In genomic region chr18:37270046-37270665, GRCh38 we compare ENCODE assay signal across 8 cellular contexts.
A peak's percentile ranks its signal among the peaks of the same experiment; 100 is the strongest.
DNase-seq lines count a peak whose midpoint lies in the region; ATAC-seq and TF ChIP-seq lines count a peak whose summit lies in the region.

No MANE protein-coding gene starts in this region.

- DNase-seq in COLO829 (ENCODE audit: low spot score) (peak; percentile 25), Kasumi-1 (lab: John Stamatoyannopoulos, UW) (peak; percentile 54 to 64), amniotic stem cell (lab: John Stamatoyannopoulos, UW) (peak; percentile 8), right lobe of liver (no peak), inferior parietal cortex (ENCODE audit: extremely low spot score) (no peak)

- no peaks in the 10 kb centered on the region for H3K36me3 ChIP-seq in right lobe of liver

- no peaks in the 10 kb centered on the region for H3K9me3 ChIP-seq in right lobe of liver

- ATAC-seq in right lobe of liver (peak; percentile 39 to 82 (median 57)), GM18870 (IDR thresholded peaks at IDR 0.05; ENCODE audit: unreplicated experiment) (no peak), GM21717 (IDR thresholded peaks at IDR 0.05; ENCODE audit: unreplicated experiment) (no peak), HG03432 (IDR thresholded peaks at IDR 0.05; ENCODE audit: unreplicated experiment) (no peak)

- H3K4me3 ChIP-seq in right lobe of liver = no peak overlapping the region

- no peaks in the 10 kb centered on the region for H3K27me3 ChIP-seq in right lobe of liver

- TF ChIP-seq POLR2A in right lobe of liver (IDR thresholded peaks at IDR 0.05) = no peak

- no peak for TF ChIP-seq CTCF in right lobe of liver (IDR thresholded peaks at IDR 0.05)

- H3K27ac ChIP-seq in right lobe of liver = no peak overlapping the region

- WGBS in right lobe of liver (ENCODE audit: insufficient coverage, low coverage, low lambda C conversion rate, missing lambda C conversion rate) = 39% methylated on average over 6 of the region's 8 CpGs

- intact Hi-C loops in right lobe of liver (cut with DNase I) = no loop called here

- H3K4me1 ChIP-seq in right lobe of liver = no peaks in the 10 kb centered on the region

Comparison
In these comparisons a context has a peak if more than half of its experiments do, and no peak if none do; other contexts are left out.
1. DNase-seq: peak in COLO829 (single experiment), Kasumi-1 (2 of 2) and amniotic stem cell (single experiment); none in right lobe of liver (0 of 3) and inferior parietal cortex (single experiment).
2. ATAC-seq: peak in right lobe of liver (4 of 4); none in GM18870 (single experiment), GM21717 (single experiment) and HG03432 (single experiment).